ENCODE assay signal across 20 cellular contexts in the genomic region with DNA sequence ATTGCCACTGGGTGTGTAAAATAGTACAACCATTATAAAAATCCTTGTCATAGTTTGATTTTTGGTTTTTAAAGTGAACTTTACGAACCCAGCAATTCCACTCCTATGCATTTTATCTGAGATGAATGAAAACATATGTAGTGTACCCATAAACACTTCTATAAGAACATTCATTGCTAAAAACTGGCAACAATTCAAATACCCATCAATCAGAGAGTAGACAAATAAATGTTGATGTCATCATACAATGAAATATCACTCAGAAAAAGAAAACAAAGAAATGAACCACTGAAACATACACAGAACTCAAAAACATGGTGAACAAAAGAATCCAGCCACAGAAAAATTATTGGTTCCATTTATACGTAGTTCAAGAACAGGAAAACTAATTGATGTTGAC.
DNase-seq lines count a peak whose midpoint lies in the region; ATAC-seq, FAIRE-seq and TF ChIP-seq lines count a peak whose summit lies in the region.
"Had no signal": no experiment of that assay in that cellular context is flagged by ENCODE, and none has a peak within 500 bp of the region (broad histone marks: within the 10 kb centered on the region; RNA-seq: fewer than 3 reads in every experiment).

No MANE protein-coding gene starts in this region.

- intact Hi-C loops in Panc1 (cut with micrococcal nuclease; ENCODE audit: unreplicated experiment) = no loop called here
- intact Hi-C loops in heart right ventricle (cut with DNase I) = no loop called here

- CTCF ChIA-PET in HEK293T (lab: Yijun Ruan, JAX) (no interaction called here), Panc1 (lab: Charles Lee) (no interaction called here)

- in situ Hi-C loops in Panc1 (cut with HindIII; ENCODE audit: low pct_unique_long_range_greater_than_20kb, low sequenced_read_pairs) = no loop called here

- POLR2A ChIA-PET in HEK293T (lab: Yijun Ruan, JAX) (no interaction called here), Panc1 (lab: Charles Lee) (no interaction called here)

- no peak overlapping the region for H3K4me2 ChIP-seq in skeletal muscle satellite cell (ENCODE audit: low read length)

- no peak for ATAC-seq in Panc1
- no peak for ATAC-seq in heart right ventricle
- no peak for ATAC-seq in HG03039 (IDR thresholded peaks at IDR 0.05; ENCODE audit: unreplicated experiment)

- H3K4me1 ChIP-seq in Panc1 (ENCODE audit: control insufficient read depth, insufficient read depth, low read length) (peaks cover 29% of the 10 kb centered on the region), skeletal muscle satellite cell (ENCODE audit: control insufficient read depth, insufficient read depth, low read length) (peaks cover 33% of the 10 kb centered on the region), heart right ventricle (no peaks in the 10 kb centered on the region)
- H3K4me1 ChIP-seq: SJCRH30 had no signal

- 85 to 88% methylated on average over 2 of the region's 2 CpGs for WGBS in heart right ventricle, 2 donors

- H3K4me3 ChIP-seq in Panc1 (ENCODE audit: low read depth in 2 of 2, low read length in 2 of 2) (no peak overlapping the region), bronchial epithelial cell (ENCODE audit: low read depth, low read length) (no peak overlapping the region), skeletal muscle satellite cell (ENCODE audit: low read length) (no peak overlapping the region), heart right ventricle (no peak overlapping the region)
- H3K4me3 ChIP-seq: SJCRH30 had no signal

- H3K36me3 ChIP-seq in Panc1 (ENCODE audit: control insufficient read depth, insufficient read depth, low read length) = no peaks in the 10 kb centered on the region; the same call in 1 of the 2 replicates
- H3K36me3 ChIP-seq in bronchial epithelial cell (ENCODE audit: control insufficient read depth, insufficient read depth, low read length) = no peaks in the 10 kb centered on the region
- no peaks in the 10 kb centered on the region for H3K36me3 ChIP-seq in skeletal muscle satellite cell (ENCODE audit: insufficient read depth, low read length)
- peaks cover 0 to under 1% (median 0%) of the 10 kb centered on the region in 9 donors for H3K36me3 ChIP-seq in heart right ventricle
- H3K36me3 ChIP-seq: SJCRH30 had no signal

- H3K27ac ChIP-seq in Panc1 (ENCODE audit: low read length) (peak overlapping the region; percentile 96), heart right ventricle (no peak overlapping the region)
- H3K27ac ChIP-seq: HL-60, RWPE1, SJCRH30 had no signal

- TF ChIP-seq CTCF in Panc1 (IDR thresholded peaks at IDR 0.05) = no peak
- no peak for TF ChIP-seq CTCF in bronchial epithelial cell (IDR thresholded peaks at IDR 0.05; ENCODE audit: insufficient read depth, low read length, severe bottlenecking)
- no peak for TF ChIP-seq CTCF in heart right ventricle (IDR thresholded peaks at IDR 0.05)

- H3K27me3 ChIP-seq in Panc1 (ENCODE audit: control insufficient read depth, insufficient read depth, low read length) (no peaks in the 10 kb centered on the region), bronchial epithelial cell (ENCODE audit: control insufficient read depth, insufficient read depth, low read length) (no peaks in the 10 kb centered on the region), skeletal muscle satellite cell (ENCODE audit: control insufficient read depth, insufficient read depth, low read length) (no peaks in the 10 kb centered on the region), heart right ventricle (no peaks in the 10 kb centered on the region)
- H3K27me3 ChIP-seq: SJCRH30 had no signal

- no TSS peak for BruUV-seq in Panc1 (replicated peaks; lab: Mats Ljungman, UMichigan)

- peak overlapping the region; percentile 37 for H3K9ac ChIP-seq in skeletal muscle satellite cell (ENCODE audit: low read depth, low read length)

- H3K9me3 ChIP-seq in Panc1 (ENCODE audit: control insufficient read depth, insufficient read depth, low read depth, low read length) (peaks cover 22% of the 10 kb centered on the region; the same call in 1 of the 2 replicates), skeletal muscle satellite cell (replicated peaks; ENCODE audit: low read length) (peaks cover 4% of the 10 kb centered on the region), heart right ventricle (peaks cover 0 to 30% (median 6%) of the 10 kb centered on the region in 11 donors)
- H3K9me3 ChIP-seq: SJCRH30 had no signal

- no peak for FAIRE-seq in bronchial epithelial cell (lab: Jason Lieb, UNC)
- FAIRE-seq: HTR-8/SVneo had no signal

- DNase-seq in HEK293T (ENCODE audit: extremely low spot score) (no peak), Panc1 (ENCODE audit: low read depth, low spot score) (no peak), bronchial epithelial cell (ENCODE audit: low read depth) (peak; percentile 52), heart right ventricle (no peak), RKO (ENCODE audit: low spot score) (no peak)
- DNase-seq: AML-193, DND-41, Karpas-422, MM.1S, NCI-H1092, NCI-H2081 treated with DMSO at 0.1 percent for 48 hours, NCI-H524, NCI-H82, OCI-M1, SJCRH30 had no signal

TF ChIP-seq in HEK293T, 16 proteins besides CTCF, POLR2A, EP300 and RAD21:
- TF ChIP-seq FOXA1 (IDR thresholded peaks at IDR 0.05) (no peak), FOXK2 (IDR thresholded peaks at IDR 0.05) (no peak), FOXM1 (IDR thresholded peaks at IDR 0.05; ENCODE audit: borderline replicate concordance) (no peak), NFRKB (IDR thresholded peaks at IDR 0.05) (no peak), LEF1 (IDR thresholded peaks at IDR 0.05; ENCODE audit: borderline replicate concordance) (no peak), SP1 (IDR thresholded peaks at IDR 0.05) (no peak), SUZ12 (IDR thresholded peaks at IDR 0.05) (no peak)
- TF ChIP-seq, protein P1, sequence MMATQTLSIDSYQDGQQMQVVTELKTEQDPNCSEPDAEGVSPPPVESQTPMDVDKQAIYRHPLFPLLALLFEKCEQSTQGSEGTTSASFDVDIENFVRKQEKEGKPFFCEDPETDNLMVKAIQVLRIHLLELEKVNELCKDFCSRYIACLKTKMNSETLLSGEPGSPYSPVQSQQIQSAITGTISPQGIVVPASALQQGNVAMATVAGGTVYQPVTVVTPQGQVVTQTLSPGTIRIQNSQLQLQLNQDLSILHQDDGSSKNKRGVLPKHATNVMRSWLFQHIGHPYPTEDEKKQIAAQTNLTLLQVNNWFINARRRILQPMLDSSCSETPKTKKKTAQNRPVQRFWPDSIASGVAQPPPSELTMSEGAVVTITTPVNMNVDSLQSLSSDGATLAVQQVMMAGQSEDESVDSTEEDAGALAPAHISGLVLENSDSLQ (IDR thresholded peaks at IDR 0.05) = 0 out of 2 replicates have a peak, but pooled peaks have one; percentile 9
